Comparison of ENCODE assay signal across 8 cellular contexts in the genomic region with DNA sequence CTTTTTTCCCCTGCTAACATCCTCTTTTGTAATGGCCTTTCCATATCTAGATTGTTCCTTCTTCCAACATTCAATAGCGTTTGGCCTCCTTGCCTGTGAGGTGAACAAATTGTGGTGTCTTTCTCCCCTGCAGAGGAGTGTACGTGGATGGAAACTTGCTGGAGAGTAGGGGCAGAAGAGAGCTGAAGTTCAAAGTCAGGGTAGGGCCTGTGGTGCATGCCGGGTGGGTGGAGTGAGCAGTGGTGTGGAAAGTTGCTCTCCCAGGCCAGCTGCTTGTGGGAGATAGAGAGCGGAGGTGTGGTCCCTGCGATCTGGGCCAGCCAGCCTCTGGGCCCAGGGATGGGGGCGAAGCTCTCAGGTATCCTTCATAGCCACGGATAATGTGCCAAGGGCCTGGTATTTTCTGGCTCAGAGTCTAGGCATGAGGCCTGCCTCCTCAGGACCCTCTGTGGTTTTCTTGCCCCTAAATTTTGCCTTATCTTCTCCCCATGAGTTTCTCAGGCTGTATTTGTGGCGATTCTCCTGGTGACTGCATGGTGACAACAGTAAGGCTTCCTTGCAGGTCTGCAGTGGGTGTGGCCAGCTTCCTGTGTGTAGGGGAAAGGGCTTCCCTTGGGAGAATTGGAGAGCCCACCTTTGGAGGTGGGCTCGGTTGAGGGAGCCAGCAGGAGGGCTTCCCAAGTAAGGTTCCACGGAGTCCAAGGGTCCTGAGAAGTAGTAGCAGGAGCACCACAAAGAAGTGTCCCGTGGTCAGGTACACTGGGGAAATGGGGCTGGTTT. TPM values are rescaled to one million over a fixed set of nuclear protein-coding genes. Genes with fewer than 3 reads are reported as not detected.
A peak's percentile ranks its signal among the peaks of the same experiment; 100 is the strongest.
DNase-seq lines count a peak whose midpoint lies in the region; ATAC-seq and TF ChIP-seq lines count a peak whose summit lies in the region.

No MANE protein-coding gene starts in this region.

- no peak for TF ChIP-seq POLR2A in prostate gland (IDR thresholded peaks at IDR 0.05)

- H4K20me1 ChIP-seq in BLaER1 = no peaks in the 10 kb centered on the region

- intact Hi-C loops in prostate gland (cut with DNase I) = no loop called here
- intact Hi-C loops in head of caudate nucleus (cut with DNase I) = no loop called here

- H3K4me2 ChIP-seq in BLaER1 = peak overlapping the region; percentile 78

- H3K36me3 ChIP-seq in BLaER1 (no peaks in the 10 kb centered on the region), esophagus (ENCODE audit: control insufficient read depth in 2 of 2, insufficient read depth in 2 of 2, low read length in 1 of 2) (peaks cover 0 to 4% of the 10 kb centered on the region in 2 donors), prostate gland (peaks cover 0 to 5% of the 10 kb centered on the region in 2 donors)

- H3K4me1 ChIP-seq in BLaER1 (peaks cover 53% of the 10 kb centered on the region), esophagus (ENCODE audit: control insufficient read depth in 2 of 2, insufficient read depth in 2 of 2, low read length in 1 of 2) (peaks cover 0 to 8% of the 10 kb centered on the region in 2 donors), prostate gland (replicated peaks) (no peaks in the 10 kb centered on the region)

- DNase-seq in T follicular helper cell (ENCODE audit: low read depth) = peak; percentile 38
- DNase-seq in prostate gland (ENCODE audit: low spot score) = no peak
- DNase-seq in head of caudate nucleus = no peak
- DNase-seq in NCI-H146 (lab: John Stamatoyannopoulos, UW) = no peak

- H3K27me3 ChIP-seq in BLaER1 (peaks cover 15% of the 10 kb centered on the region), esophagus (ENCODE audit: control insufficient read depth in 1 of 2, insufficient read depth in 2 of 2, low read length in 2 of 2) (no peaks in the 10 kb centered on the region), prostate gland (replicated peaks; ENCODE audit: insufficient read depth) (no peaks in the 10 kb centered on the region)

- no peak for TF ChIP-seq CTCF in prostate gland (IDR thresholded peaks at IDR 0.05)

- H3K27ac ChIP-seq in BLaER1 (peak overlapping the region; percentile 67; the same call in 1 of the 2 replicates), esophagus (ENCODE audit: low read depth in 2 of 2, low read length in 1 of 2) (peak overlapping the region; percentile 66 to 68), temporal lobe (ENCODE audit: low read depth, low read length) (peak overlapping the region; percentile 78), prostate gland (peak overlapping the region in 1 of 2 donors; percentile 25)

- H3K4me3 ChIP-seq in BLaER1 = no peak overlapping the region
- no peak overlapping the region for H3K4me3 ChIP-seq in esophagus (ENCODE audit: low read depth in 1 of 2, low read length in 2 of 2)
- no peak overlapping the region for H3K4me3 ChIP-seq in prostate gland

- H3K9ac ChIP-seq in BLaER1 = no peak overlapping the region

- H3K9me3 ChIP-seq in BLaER1 = no peaks in the 10 kb centered on the region
- H3K9me3 ChIP-seq in esophagus (ENCODE audit: control insufficient read depth in 2 of 2, insufficient read depth in 1 of 2, low read depth in 1 of 2, low read length in 1 of 2) = no peaks in the 10 kb centered on the region
- no peaks in the 10 kb centered on the region for H3K9me3 ChIP-seq in prostate gland

- peak; percentile 52 for ATAC-seq in GM21529 (IDR thresholded peaks at IDR 0.05; ENCODE audit: unreplicated experiment)

- WGBS in esophagus, 2 donors = 81% methylated on average over 11 of the region's 11 CpGs
- WGBS in prostate gland = 91% methylated on average over 11 of the region's 11 CpGs

RNA-seq across cellular contexts. Expression of a gene that starts 6.7 kb away (rescaled TPM):
- polyA plus RNA-seq in esophagus = 1 to 10 TPM; 7.9 to 8.0 TPM
- total RNA-seq in temporal lobe = 25.8 TPM
- 100 to 1,000 TPM in 1 of 2 donors, 10 to 100 TPM in 1; 87.0 to 140 TPM for total RNA-seq in prostate gland
